ENCODE assay signal across 1 cellular context in the genomic region with DNA sequence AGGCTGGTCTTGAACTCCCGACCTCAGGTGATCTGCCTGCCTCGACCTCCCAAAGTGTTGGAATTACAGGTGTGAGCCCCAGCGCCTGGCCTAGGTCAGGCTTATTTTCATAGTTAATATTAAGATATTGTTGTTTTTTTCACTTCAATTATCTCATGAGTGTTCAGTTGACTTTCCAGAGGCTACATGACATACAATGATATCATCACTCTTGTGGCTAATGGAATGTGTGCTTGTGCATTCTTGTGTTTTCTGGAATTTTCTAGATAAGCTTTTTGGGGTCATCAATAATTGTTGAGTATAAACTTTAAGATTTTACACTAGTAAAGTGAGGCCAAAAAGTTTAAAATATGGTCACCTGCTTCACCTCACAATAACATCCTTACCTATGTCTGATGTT.
TF ChIP-seq lines count a peak whose summit lies in the region.

No MANE protein-coding gene starts in this region.

TF ChIP-seq in SK-N-SH, 30 proteins besides CTCF, POLR2A, EP300 and RAD21 (continued from another document):
- no peak for TF ChIP-seq REST (IDR thresholded peaks at IDR 0.05; ENCODE audit: low read depth, low read length)
- TF ChIP-seq RXRA (IDR thresholded peaks at IDR 0.05; ENCODE audit: borderline replicate concordance, low read depth): no peak
